1 cellular context compared by ENCODE assay signal in genomic region chr20:41854765-41855164, GRCh38.
TF ChIP-seq lines count a peak whose summit lies in the region.

No MANE protein-coding gene starts in this region.

TF ChIP-seq in K562, 482 proteins besides CTCF, POLR2A, EP300 and RAD21:
- TF ChIP-seq POLR2H (tag; IDR thresholded peaks at IDR 0.05; ENCODE audit: low read depth) (no peak), DPF2 (IDR thresholded peaks at IDR 0.05) (no peak), PATZ1 (CRISPR knock-in tag; IDR thresholded peaks at IDR 0.05; ENCODE audit: borderline replicate concordance) (no peak), ZNF175 (CRISPR knock-in tag; IDR thresholded peaks at IDR 0.05; ENCODE audit: low read depth) (no peak), MEIS2 (IDR thresholded peaks at IDR 0.05; ENCODE audit: partially characterized antibody) (no peak), ZNF717 (CRISPR knock-in tag; IDR thresholded peaks at IDR 0.05) (no peak), ZNF165 (CRISPR knock-in tag; IDR thresholded peaks at IDR 0.05; ENCODE audit: borderline replicate concordance) (no peak), ARID4B (CRISPR knock-in tag; IDR thresholded peaks at IDR 0.05) (no peak), ZNF780A (CRISPR knock-in tag; IDR thresholded peaks at IDR 0.05) (no peak), KHSRP (IDR thresholded peaks at IDR 0.05) (no peak), RBFOX2 (IDR thresholded peaks at IDR 0.05; ENCODE audit: low read depth, low read length) (no peak), JUND (IDR thresholded peaks at IDR 0.05; ENCODE audit: borderline replicate concordance, low read depth, low read length) (no peak), JUND (tag; IDR thresholded peaks at IDR 0.05; ENCODE audit: borderline replicate concordance, low read depth, low read length) (peak; percentile 39; the same call in 2 of the 3 replicates), FOSL1 (tag; conservative IDR thresholded peaks at IDR 0.05) (peak; percentile 83), SFPQ (IDR thresholded peaks at IDR 0.05; ENCODE audit: low read depth, low read length) (no peak), TRIM25 (IDR thresholded peaks at IDR 0.05; ENCODE audit: borderline replicate concordance) (no peak), XRCC4 (IDR thresholded peaks at IDR 0.05; ENCODE audit: extremely low read depth, insufficient read depth, insufficient read length) (no peak), ATF3 (IDR thresholded peaks at IDR 0.05) (peak; percentile 44), ATF3 (CRISPR knock-in tag; conservative IDR thresholded peaks at IDR 0.05) (no peak), MTA1 (IDR thresholded peaks at IDR 0.05; ENCODE audit: borderline replicate concordance) (no peak)
TF ChIP-seq in K562: peak in this region for 3.
